10 cellular contexts compared by ENCODE assay signal in genomic region chr20:35568645-35569044, GRCh38. TPM values are rescaled to one million over a fixed set of nuclear protein-coding genes. Genes with fewer than 3 reads are reported as not detected.
DNase-seq lines count a peak whose midpoint lies in the region; ATAC-seq and TF ChIP-seq lines count a peak whose summit lies in the region.
"Had no signal": no experiment of that assay in that cellular context is flagged by ENCODE, and none has a peak within 500 bp of the region (broad histone marks: within the 10 kb centered on the region; RNA-seq: fewer than 3 reads in every experiment).

No MANE protein-coding gene starts in this region.

- CTCF ChIA-PET in activated naive CD4-positive, alpha-beta T cell treated with anti-CD3 and anti-CD28 coated beads for 36 hours (lab: Charles Lee), result no interaction called here

- TF ChIP-seq POLR2A in transverse colon (IDR thresholded peaks at IDR 0.05) (no peak), esophagus squamous epithelium (IDR thresholded peaks at IDR 0.05) (no peak)

- H3K4me3 ChIP-seq in transverse colon (no peak overlapping the region), esophagus squamous epithelium (no peak overlapping the region)
- H3K4me3 ChIP-seq: lung had no signal

- H3K9me3 Mint-ChIP-seq in activated naive CD4-positive, alpha-beta T cell treated with anti-CD3 and anti-CD28 coated beads for 36 hours, result peaks cover 6% of the 10 kb centered on the region
- H3K9me3 Mint-ChIP-seq in activated naive CD4-positive, alpha-beta T cell treated with anti-CD3 and anti-CD28 coated beads, Interleukin-2, amount 50 U/mL, for 72 hours, result peaks cover 5% of the 10 kb centered on the region in 2 donors
- peaks cover 4% of the 10 kb centered on the region for H3K9me3 Mint-ChIP-seq in endothelial cell (ENCODE audit: unreplicated experiment)

- no peaks in the 10 kb centered on the region for H3K4me1 Mint-ChIP-seq in activated naive CD4-positive, alpha-beta T cell treated with anti-CD3 and anti-CD28 coated beads for 36 hours (ENCODE audit: low read depth)
- H3K4me1 Mint-ChIP-seq in endothelial cell (ENCODE audit: unreplicated experiment), result no peaks in the 10 kb centered on the region

- WGBS in transverse colon (ENCODE audit: low coverage in 1 of 2), 2 donors, result 15% methylated on average over 2 of the region's 2 CpGs; no CpG with 5 or more reads in 1 of the 2 donors
- WGBS in esophagus squamous epithelium, 2 donors, result 7 to 8% methylated on average over 2 of the region's 2 CpGs

- no peak for ATAC-seq in activated naive CD4-positive, alpha-beta T cell treated with anti-CD3 and anti-CD28 coated beads, Interleukin-2, amount 50 U/mL, for 72 hours
- ATAC-seq in GM18498 (IDR thresholded peaks at IDR 0.05; ENCODE audit: unreplicated experiment), result no peak

- H3K27ac ChIP-seq in transverse colon (no peak overlapping the region), esophagus squamous epithelium (no peak overlapping the region)

- DNase-seq in activated naive CD4-positive, alpha-beta T cell treated with anti-CD3 and anti-CD28 coated beads for 36 hours, result peak; percentile 31
- no peak for DNase-seq in activated naive CD4-positive, alpha-beta T cell treated with anti-CD3 and anti-CD28 coated beads, Interleukin-2, amount 50 U/mL, for 72 hours (ENCODE audit: low spot score in 2 of 2)
- peak; percentile 8 for DNase-seq in NCI-H345 treated with DMSO at 0.1 percent for 48 hours (lab: John Stamatoyannopoulos, UW; ENCODE audit: unreplicated experiment)
- no peak for DNase-seq in endothelial cell (ENCODE audit: low spot score)
- DNase-seq in transverse colon, result peak; percentile 27
- no peak for DNase-seq in CD1c-positive myeloid dendritic cell (ENCODE audit: extremely low spot score)
- no peak for DNase-seq in esophagus squamous epithelium (lab: John Stamatoyannopoulos, UW)

- TF ChIP-seq EP300 in transverse colon (IDR thresholded peaks at IDR 0.05; ENCODE audit: low read depth), result no peak

- in situ Hi-C loops in transverse colon (cut with MboI; ENCODE audit: low pct_ligation_motif_present in 1 of 4, low pct_unique_long_range_greater_than_20kb in 1 of 4, low sequenced_read_pairs in 3 of 4), result no loop called here

- H3K9me3 ChIP-seq in transverse colon, result no peaks in the 10 kb centered on the region
- H3K9me3 ChIP-seq in esophagus squamous epithelium, result peaks cover 0 to 13% (median 11%) of the 10 kb centered on the region in 3 donors

- TF ChIP-seq CTCF in endothelial cell (IDR thresholded peaks at IDR 0.05; ENCODE audit: unreplicated experiment), result peak; percentile 33
- peak in 4 of 5 experiments; percentile 25 to 42 (median 28) for TF ChIP-seq CTCF in transverse colon (IDR thresholded peaks at IDR 0.05)
- TF ChIP-seq CTCF in esophagus squamous epithelium (IDR thresholded peaks at IDR 0.05), result peak in 2 of 6 experiments; percentile 16 to 45

- H3K36me3 Mint-ChIP-seq in activated naive CD4-positive, alpha-beta T cell treated with anti-CD3 and anti-CD28 coated beads for 36 hours (ENCODE audit: low read depth), result no peaks in the 10 kb centered on the region
- peaks cover 6 to 8% of the 10 kb centered on the region in 2 donors for H3K36me3 Mint-ChIP-seq in activated naive CD4-positive, alpha-beta T cell treated with anti-CD3 and anti-CD28 coated beads, Interleukin-2, amount 50 U/mL, for 72 hours
- peaks cover 7% of the 10 kb centered on the region for H3K36me3 Mint-ChIP-seq in endothelial cell (ENCODE audit: low read depth, unreplicated experiment)

- H3K4me3 Mint-ChIP-seq in activated naive CD4-positive, alpha-beta T cell treated with anti-CD3 and anti-CD28 coated beads for 36 hours, result no peak overlapping the region
- H3K4me3 Mint-ChIP-seq in endothelial cell (ENCODE audit: unreplicated experiment), result no peak overlapping the region

- H3K4me1 ChIP-seq in transverse colon (peaks cover 0 to 6% (median 0%) of the 10 kb centered on the region in 4 donors), esophagus squamous epithelium (no peaks in the 10 kb centered on the region)

- no peak overlapping the region for H3K27ac Mint-ChIP-seq in activated naive CD4-positive, alpha-beta T cell treated with anti-CD3 and anti-CD28 coated beads for 36 hours
- H3K27ac Mint-ChIP-seq in activated naive CD4-positive, alpha-beta T cell treated with anti-CD3 and anti-CD28 coated beads, Interleukin-2, amount 50 U/mL, for 72 hours, result no peak overlapping the region
- no peak overlapping the region for H3K27ac Mint-ChIP-seq in endothelial cell (ENCODE audit: unreplicated experiment)

- H3K27me3 ChIP-seq in transverse colon, result no peaks in the 10 kb centered on the region
- H3K27me3 ChIP-seq in esophagus squamous epithelium, result no peaks in the 10 kb centered on the region

- intact Hi-C loops in activated naive CD4-positive, alpha-beta T cell treated with anti-CD3 and anti-CD28 coated beads for 36 hours (cut with micrococcal nuclease), result no loop called here
- intact Hi-C loops in transverse colon (cut with DNase I; ENCODE audit: low total_unique reads) (no loop called here), esophagus squamous epithelium (cut with DNase I) (no loop called here)

- H3K27me3 Mint-ChIP-seq in activated naive CD4-positive, alpha-beta T cell treated with anti-CD3 and anti-CD28 coated beads for 36 hours (ENCODE audit: low read depth), result no peaks in the 10 kb centered on the region
- H3K27me3 Mint-ChIP-seq in endothelial cell (ENCODE audit: unreplicated experiment), result no peaks in the 10 kb centered on the region

- H3K36me3 ChIP-seq in transverse colon (no peaks in the 10 kb centered on the region), esophagus squamous epithelium (no peaks in the 10 kb centered on the region)

RNA-seq across cellular contexts. Expression of gene ERGIC3, which starts 26.8 kb away (rescaled TPM):
- 100 to 1,000 TPM; 107 to 113 TPM for total RNA-seq in activated naive CD4-positive, alpha-beta T cell treated with anti-CD3 and anti-CD28 coated beads for 36 hours
- total RNA-seq in activated naive CD4-positive, alpha-beta T cell treated with anti-CD3 and anti-CD28 coated beads, Interleukin-2, amount 50 U/mL, for 72 hours, result 100 to 1,000 TPM; 132 to 150 TPM
- 282 TPM for total RNA-seq in endothelial cell (ENCODE audit: unreplicated experiment)
- total RNA-seq in transverse colon, result 100 to 1,000 TPM; 115 to 398 (median 237) TPM
- total RNA-seq in esophagus squamous epithelium, result 100 to 1,000 TPM; 121 to 260 (median 189) TPM

RNA-seq across cellular contexts. Expression of gene C20orf173, which starts 39.2 kb away (rescaled TPM):
- total RNA-seq in activated naive CD4-positive, alpha-beta T cell treated with anti-CD3 and anti-CD28 coated beads for 36 hours, result not detected
- not detected for total RNA-seq in activated naive CD4-positive, alpha-beta T cell treated with anti-CD3 and anti-CD28 coated beads, Interleukin-2, amount 50 U/mL, for 72 hours
- total RNA-seq in endothelial cell (ENCODE audit: unreplicated experiment) (not detected), transverse colon (not detected), esophagus squamous epithelium (not detected)
- total RNA-seq: astrocyte, lung had no signal

RNA-seq across cellular contexts. Expression of gene SPAG4, which starts 47.0 kb away (rescaled TPM):
- 1 to 10 TPM; 2.9 to 3.6 TPM for total RNA-seq in activated naive CD4-positive, alpha-beta T cell treated with anti-CD3 and anti-CD28 coated beads for 36 hours
- 10 to 100 TPM in 1 of 2 donors, 1 to 10 TPM in 1; 9.6 to 13.2 TPM for total RNA-seq in activated naive CD4-positive, alpha-beta T cell treated with anti-CD3 and anti-CD28 coated beads, Interleukin-2, amount 50 U/mL, for 72 hours
- total RNA-seq in endothelial cell (ENCODE audit: unreplicated experiment) (15.2 TPM), transverse colon (10 to 100 TPM in 1 of 4 donors, 1 to 10 TPM in 1, not detected in 2; 3.3 to 17.5 TPM), esophagus squamous epithelium (1 to 10 TPM in 2 of 4 donors, under 1 TPM in 2; 0.44 to 4.8 (median 2.6) TPM)

Comparison
In these comparisons a context has a peak if more than half of its experiments do, and no peak if none do; other contexts are left out.
1. DNase-seq: peak in activated naive CD4-positive, alpha-beta T cell treated with anti-CD3 and anti-CD28 coated beads for 36 hours (single experiment), NCI-H345 treated with DMSO at 0.1 percent for 48 hours (single experiment) and transverse colon (single experiment); none in activated naive CD4-positive, alpha-beta T cell treated with anti-CD3 and anti-CD28 coated beads, Interleukin-2, amount 50 U/mL, for 72 hours (0 of 2), endothelial cell (single experiment), CD1c-positive myeloid dendritic cell (single experiment) and esophagus squamous epithelium (single experiment).